8 cellular contexts compared by ENCODE assay signal in genomic region chr14:63542231-63542999, GRCh38. TPM values are rescaled to one million over a fixed set of nuclear protein-coding genes. Genes with fewer than 3 reads are reported as not detected.
A peak's percentile ranks its signal among the peaks of the same experiment; 100 is the strongest.
DNase-seq lines count a peak whose midpoint lies in the region; ATAC-seq and TF ChIP-seq lines count a peak whose summit lies in the region.

No MANE protein-coding gene starts in this region.

- intact Hi-C loops in esophagus squamous epithelium (cut with DNase I): loop anchor here (10.0 kb wide), 1 partner anchor 82 kb away; no protein-coding TSS in a partner anchor

- H3K4me3 ChIP-seq in esophagus squamous epithelium: peak overlapping the region; percentile 78 to 89 (median 86)

- DNase-seq in HT-29 (ENCODE audit: low spot score) (peak; percentile 39), esophagus squamous epithelium (lab: John Stamatoyannopoulos, UW) (no peak), cortex of kidney (lab: John Stamatoyannopoulos, UW) (no peak), LoVo (ENCODE audit: low spot score) (no peak)
- peak; percentile 15 for DNase-seq in activated CD4-positive, alpha-beta T cell treated with anti-CD3 and anti-CD28 coated beads for 48 hours

- ATAC-seq in GM19035 (IDR thresholded peaks at IDR 0.05; ENCODE audit: unreplicated experiment): peak; percentile 11

- H3K36me3 ChIP-seq in esophagus squamous epithelium: peaks cover 8 to 31% (median 8%) of the 10 kb centered on the region in 3 donors

- TF ChIP-seq CTCF in C4-2B (conservative IDR thresholded peaks at IDR 0.05) (no peak), esophagus squamous epithelium (IDR thresholded peaks at IDR 0.05) (no peak), nephron (IDR thresholded peaks at IDR 0.05; ENCODE audit: unreplicated experiment in 3 of 3) (no peak)

- H3K4me3 Mint-ChIP-seq in nephron: peak overlapping the region; percentile 92 to 99 (median 95)

- no peaks in the 10 kb centered on the region for H3K27me3 Mint-ChIP-seq in nephron (ENCODE audit: low read depth)

- H3K27ac ChIP-seq in C4-2B (peak overlapping the region; percentile 92), esophagus squamous epithelium (peak overlapping the region; percentile 91 to 97 (median 94))

- peaks cover 33% of the 10 kb centered on the region for H3K4me1 Mint-ChIP-seq in nephron

- H3K27ac Mint-ChIP-seq in nephron: peak overlapping the region; percentile 55 to 95 (median 76)

- no peaks in the 10 kb centered on the region for H3K27me3 ChIP-seq in esophagus squamous epithelium

- no peaks in the 10 kb centered on the region for H3K9me3 ChIP-seq in esophagus squamous epithelium

- peaks cover 20% of the 10 kb centered on the region for H3K36me3 Mint-ChIP-seq in nephron (ENCODE audit: low read depth)

- TF ChIP-seq POLR2A in esophagus squamous epithelium (IDR thresholded peaks at IDR 0.05): no peak

- no peaks in the 10 kb centered on the region for H3K9me3 Mint-ChIP-seq in nephron

- peaks cover 0 to 40% (median 14%) of the 10 kb centered on the region in 3 donors for H3K4me1 ChIP-seq in esophagus squamous epithelium

- 0 to 2% methylated on average over 10 to 19 of the region's 46 CpGs for WGBS in esophagus squamous epithelium, 2 donors

RNA-seq across cellular contexts. Expression of gene PPP2R5E, which starts 0.8 kb away (rescaled TPM):
- total RNA-seq in HT-29 (2014; rRNA removed; shearing (Covaris generic)): 5.2 and 5.4 TPM in 2 replicates
- 10 to 100 TPM; 18.9 to 31.2 (median 26.0) TPM for total RNA-seq in esophagus squamous epithelium

Comparison
In these comparisons a context has a peak if more than half of its experiments do, and no peak if none do; other contexts are left out.
1. DNase-seq: peak in HT-29 (single experiment) and activated CD4-positive, alpha-beta T cell treated with anti-CD3 and anti-CD28 coated beads for 48 hours (single experiment); none in esophagus squamous epithelium (single experiment), cortex of kidney (single experiment) and LoVo (single experiment).